In the genomic region with DNA sequence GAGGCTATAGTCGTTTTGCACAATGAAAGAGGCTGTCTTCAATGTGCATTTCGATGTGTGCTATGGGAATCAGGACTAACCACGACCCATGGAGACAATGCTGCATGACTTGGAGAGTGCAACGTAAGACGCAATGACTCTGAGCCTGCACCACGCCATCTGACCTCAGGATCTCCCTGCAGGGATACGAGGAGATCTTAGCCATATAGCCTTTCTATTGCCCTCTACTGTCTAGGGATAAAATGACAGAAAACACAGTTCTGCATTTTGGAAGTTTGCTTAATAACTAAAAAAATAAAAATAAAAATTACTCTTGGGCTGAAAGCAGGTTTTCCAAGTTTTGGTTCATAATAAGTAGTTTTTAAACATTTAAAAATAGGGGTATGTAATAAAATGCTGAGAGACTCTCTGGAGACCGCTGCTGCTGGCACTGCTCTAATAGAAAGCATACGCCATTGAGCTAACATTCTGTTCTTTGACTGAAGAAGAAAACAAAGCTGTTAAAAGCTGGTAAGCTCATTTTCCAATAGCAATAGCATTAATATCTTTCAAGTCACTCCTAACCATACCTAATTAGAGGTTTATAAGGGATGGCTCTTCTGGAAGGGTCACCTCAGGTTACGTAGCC, we compare ENCODE assay signal across 1 cellular context.
TF ChIP-seq lines count a peak whose summit lies in the region.

No MANE protein-coding gene starts in this region.

TF ChIP-seq in liver, 16 proteins besides CTCF, POLR2A, EP300 and RAD21:
- TF ChIP-seq, protein P1, sequence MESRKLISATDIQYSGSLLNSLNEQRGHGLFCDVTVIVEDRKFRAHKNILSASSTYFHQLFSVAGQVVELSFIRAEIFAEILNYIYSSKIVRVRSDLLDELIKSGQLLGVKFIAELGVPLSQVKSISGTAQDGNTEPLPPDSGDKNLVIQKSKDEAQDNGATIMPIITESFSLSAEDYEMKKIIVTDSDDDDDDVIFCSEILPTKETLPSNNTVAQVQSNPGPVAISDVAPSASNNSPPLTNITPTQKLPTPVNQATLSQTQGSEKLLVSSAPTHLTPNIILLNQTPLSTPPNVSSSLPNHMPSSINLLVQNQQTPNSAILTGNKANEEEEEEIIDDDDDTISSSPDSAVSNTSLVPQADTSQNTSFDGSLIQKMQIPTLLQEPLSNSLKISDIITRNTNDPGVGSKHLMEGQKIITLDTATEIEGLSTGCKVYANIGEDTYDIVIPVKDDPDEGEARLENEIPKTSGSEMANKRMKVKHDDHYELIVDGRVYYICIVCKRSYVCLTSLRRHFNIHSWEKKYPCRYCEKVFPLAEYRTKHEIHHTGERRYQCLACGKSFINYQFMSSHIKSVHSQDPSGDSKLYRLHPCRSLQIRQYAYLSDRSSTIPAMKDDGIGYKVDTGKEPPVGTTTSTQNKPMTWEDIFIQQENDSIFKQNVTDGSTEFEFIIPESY (IDR thresholded peaks at IDR 0.05) = no peak
- TF ChIP-seq EGR1 (IDR thresholded peaks at IDR 0.05; ENCODE audit: low read depth in 2 of 2) = no peak
